30 cellular contexts compared by ENCODE assay signal in the genomic region with DNA sequence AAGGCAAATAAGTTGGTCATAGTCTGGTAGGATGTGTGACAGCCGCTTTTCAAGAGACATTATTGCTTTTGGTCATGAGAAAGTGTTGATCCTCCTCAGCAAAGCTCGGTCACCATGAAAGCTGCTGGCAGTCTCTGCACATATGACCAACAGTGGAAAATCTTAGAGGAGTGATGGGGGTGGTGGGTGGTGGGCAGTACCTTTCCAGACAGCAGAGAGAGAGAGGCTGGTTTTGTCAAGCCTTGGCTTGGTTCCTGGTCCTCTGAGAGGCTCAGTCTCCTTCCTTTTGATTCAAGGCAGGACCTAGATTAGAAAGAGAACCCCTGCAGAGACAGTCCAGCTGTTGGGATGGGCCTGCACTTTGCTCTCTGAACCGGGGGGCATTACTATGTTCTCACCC. TPM values are rescaled to one million over a fixed set of nuclear protein-coding genes. Genes with fewer than 3 reads are reported as not detected.
"Had no signal": no experiment of that assay in that cellular context is flagged by ENCODE, and none has a peak within 500 bp of the region (broad histone marks: within the 10 kb centered on the region; RNA-seq: fewer than 3 reads in every experiment).

No MANE protein-coding gene starts in this region.

- ATAC-seq: activated CD4-positive, CD25-positive, alpha-beta regulatory T cell treated with anti-CD3 and anti-CD28 coated beads, Interleukin-2, amount 50 U/mL, for 24 hours; activated naive CD4-positive, alpha-beta T cell treated with anti-CD3 and anti-CD28 coated beads, Interleukin-2, amount 50 U/mL, for 72 hours; activated T-cell treated with anti-CD3 and anti-CD28 coated beads, Interleukin-2, amount 50 U/mL, for 72 hours; esophagus mucosa; heart left ventricle; T-helper 17 cell had no signal

- H3K4me1 Mint-ChIP-seq: activated B cell treated with CpG ODN at 0.5 μM for 24 hours; activated CD4-positive, alpha-beta T cell treated with anti-CD3 and anti-CD28 coated beads, Interleukin-2, amount 10 ng/mL, durations not matched to agents 24 days and 14 days; activated naive CD4-positive, alpha-beta T cell treated with anti-CD3 and anti-CD28 coated beads, Interleukin-2, amount 10 ng/mL, durations not matched to agents 7 days and 5 days; activated naive CD8-positive, alpha-beta T cell treated with anti-CD3 and anti-CD28 coated beads, Interleukin-2, amount 10 ng/mL, durations not matched to agents 7 days and 5 days; T-helper 17 cell had no signal

- H3K9me3 Mint-ChIP-seq: activated B cell treated with CpG ODN at 0.5 μM for 24 hours; activated CD4-positive, alpha-beta memory T cell treated with anti-CD3 and anti-CD28 coated beads for 36 hours; activated CD4-positive, alpha-beta T cell treated with anti-CD3 and anti-CD28 coated beads, Interleukin-2, amount 10 ng/mL, durations not matched to agents 24 days and 14 days; activated naive CD4-positive, alpha-beta T cell treated with anti-CD3 and anti-CD28 coated beads, Interleukin-2, amount 10 ng/mL, durations not matched to agents 7 days and 5 days; activated naive CD4-positive, alpha-beta T cell treated with anti-CD3 and anti-CD28 coated beads, Interleukin-2, amount 50 U/mL, for 72 hours; activated naive CD8-positive, alpha-beta T cell treated with anti-CD3 and anti-CD28 coated beads, Interleukin-2, amount 10 ng/mL, durations not matched to agents 7 days and 5 days; activated T-cell treated with anti-CD3 and anti-CD28 coated beads, Interleukin-2, amount 50 U/mL, for 24 hours; activated T-cell treated with anti-CD3 and anti-CD28 coated beads, Interleukin-2, amount 50 U/mL, for 72 hours; endodermal cell; T-helper 2 cell treated with Interferon-gamma antibody and Interleukin-4, amounts not matched to agents 5 μg/mL and 100 μg/mL, for 36 hours had no signal

- H3K4me3 Mint-ChIP-seq: activated B cell treated with CpG ODN at 0.5 μM for 24 hours; activated CD4-positive, alpha-beta memory T cell treated with anti-CD3 and anti-CD28 coated beads for 36 hours; activated CD4-positive, alpha-beta T cell treated with anti-CD3 and anti-CD28 coated beads, Interleukin-2, amount 10 ng/mL, durations not matched to agents 24 days and 14 days; activated naive CD4-positive, alpha-beta T cell treated with anti-CD3 and anti-CD28 coated beads, Interleukin-2, amount 10 ng/mL, durations not matched to agents 7 days and 5 days; activated naive CD8-positive, alpha-beta T cell treated with anti-CD3 and anti-CD28 coated beads, Interleukin-2, amount 10 ng/mL, durations not matched to agents 7 days and 5 days; activated T-cell treated with anti-CD3 and anti-CD28 coated beads, Interleukin-2, amount 50 U/mL, for 24 hours; activated T-cell treated with anti-CD3 and anti-CD28 coated beads, Interleukin-2, amount 50 U/mL, for 72 hours; brain; endodermal cell; T-helper 17 cell; T-helper 2 cell treated with Interferon-gamma antibody and Interleukin-4, amounts not matched to agents 5 μg/mL and 100 μg/mL, for 36 hours had no signal

- H3K27me3 ChIP-seq: ascending aorta, breast epithelium, cardiac muscle cell, colonic mucosa had no signal

- H3K4me1 ChIP-seq: ascending aorta, breast epithelium, colonic mucosa, heart left ventricle had no signal

- H3K4me3 ChIP-seq: ascending aorta, breast epithelium, cardiac muscle cell, colonic mucosa, heart left ventricle had no signal

- H3K36me3 Mint-ChIP-seq: activated CD4-positive, alpha-beta memory T cell treated with anti-CD3 and anti-CD28 coated beads for 36 hours; activated naive CD4-positive, alpha-beta T cell treated with anti-CD3 and anti-CD28 coated beads, Interleukin-2, amount 10 ng/mL, durations not matched to agents 7 days and 5 days; activated naive CD4-positive, alpha-beta T cell treated with anti-CD3 and anti-CD28 coated beads, Interleukin-2, amount 50 U/mL, for 72 hours; activated naive CD8-positive, alpha-beta T cell treated with anti-CD3 and anti-CD28 coated beads, Interleukin-2, amount 10 ng/mL, durations not matched to agents 7 days and 5 days; brain had no signal

- H3K27ac Mint-ChIP-seq: activated B cell treated with CpG ODN at 0.5 μM for 24 hours; activated CD4-positive, alpha-beta memory T cell treated with anti-CD3 and anti-CD28 coated beads for 36 hours; activated CD4-positive, alpha-beta T cell treated with anti-CD3 and anti-CD28 coated beads, Interleukin-2, amount 10 ng/mL, durations not matched to agents 24 days and 14 days; activated naive CD4-positive, alpha-beta T cell treated with anti-CD3 and anti-CD28 coated beads, Interleukin-2, amount 10 ng/mL, durations not matched to agents 7 days and 5 days; activated naive CD4-positive, alpha-beta T cell treated with anti-CD3 and anti-CD28 coated beads, Interleukin-2, amount 50 U/mL, for 72 hours; activated naive CD8-positive, alpha-beta T cell treated with anti-CD3 and anti-CD28 coated beads, Interleukin-2, amount 10 ng/mL, durations not matched to agents 7 days and 5 days; activated T-cell treated with anti-CD3 and anti-CD28 coated beads, Interleukin-2, amount 50 U/mL, for 24 hours; activated T-cell treated with anti-CD3 and anti-CD28 coated beads, Interleukin-2, amount 50 U/mL, for 72 hours; T-helper 17 cell; T-helper 2 cell treated with Interferon-gamma antibody and Interleukin-4, amounts not matched to agents 5 μg/mL and 100 μg/mL, for 36 hours had no signal

- DNase-seq: activated B cell treated with CpG ODN at 0.5 μM for 24 hours; activated CD4-positive, alpha-beta memory T cell treated with anti-CD3 and anti-CD28 coated beads for 36 hours; activated CD4-positive, alpha-beta T cell treated with anti-CD3 and anti-CD28 coated beads, Interleukin-2, amount 10 ng/mL, durations not matched to agents 24 days and 14 days; activated CD8-positive, alpha-beta memory T cell treated with anti-CD3 and anti-CD28 coated beads, Interleukin-2, amount 50 U/mL, for 48 hours; activated gamma-delta T cell; activated naive CD4-positive, alpha-beta T cell; activated naive CD4-positive, alpha-beta T cell treated with anti-CD3 and anti-CD28 coated beads, Interleukin-2, amount 10 ng/mL, durations not matched to agents 7 days and 5 days; activated naive CD8-positive, alpha-beta T cell treated with anti-CD3 and anti-CD28 coated beads, Interleukin-2, amount 10 ng/mL, durations not matched to agents 7 days and 5 days; activated T-cell treated with anti-CD3 and anti-CD28 coated beads for 4 hours; activated T-cell treated with anti-CD3 and anti-CD28 coated beads, Interleukin-2, amount 50 U/mL, for 24 hours; activated T-cell treated with anti-CD3 and anti-CD28 coated beads, Interleukin-2, amount 50 U/mL, for 72 hours; central memory CD4-positive, alpha-beta T cell; cerebellar nuclear complex; effector CD8-positive, alpha-beta T cell; foreskin fibroblast; heart left ventricle; T-helper 1 cell; T-helper 17 cell; T1000; WERI-Rb-1 had no signal

- H3K36me3 ChIP-seq: ascending aorta, breast epithelium, cardiac muscle cell, colonic mucosa, heart left ventricle, WERI-Rb-1 had no signal

- H3K27ac ChIP-seq: ascending aorta, breast epithelium, cardiac muscle cell, colonic mucosa, heart left ventricle, WERI-Rb-1 had no signal

- H3K9me3 ChIP-seq: ascending aorta, breast epithelium, colonic mucosa, heart left ventricle had no signal

RNA-seq across cellular contexts. Expression of a gene that starts 20.0 kb away (rescaled TPM):
- polyA plus RNA-seq: cardiac muscle cell had no signal

RNA-seq across cellular contexts. Expression of a gene that starts 21.5 kb away (rescaled TPM):
- polyA plus RNA-seq: heart left ventricle had no signal
